Comparison of ENCODE assay signal across 22 cellular contexts in the genomic region with DNA sequence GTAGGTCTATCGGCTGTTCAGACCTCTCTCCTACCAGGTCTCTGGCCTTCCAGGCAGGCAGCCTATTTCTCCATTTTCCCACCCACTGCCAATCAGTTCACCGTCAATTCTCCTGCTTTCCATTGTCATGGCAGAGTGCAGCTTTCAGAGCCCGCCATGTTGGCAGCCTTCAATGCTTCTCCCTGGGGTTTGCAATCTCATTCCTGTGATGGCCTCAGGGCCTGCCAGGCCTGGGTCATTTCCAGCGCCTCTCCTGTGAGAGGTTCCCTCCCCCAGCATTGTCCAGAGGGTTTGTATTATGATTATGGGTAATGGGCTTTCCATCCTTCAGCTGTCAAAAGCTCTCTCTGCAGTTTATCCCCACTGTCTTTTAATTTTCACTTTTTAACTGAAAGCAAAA.
A peak's percentile ranks its signal among the peaks of the same experiment; 100 is the strongest.
DNase-seq lines count a peak whose midpoint lies in the region; TF ChIP-seq lines count a peak whose summit lies in the region.
"Had no signal": no experiment of that assay in that cellular context is flagged by ENCODE, and none has a peak within 500 bp of the region (broad histone marks: within the 10 kb centered on the region; RNA-seq: fewer than 3 reads in every experiment).

No MANE protein-coding gene starts in this region.

- peaks cover 10% of the 10 kb centered on the region for H3K4me1 Mint-ChIP-seq in brain
- H3K4me1 Mint-ChIP-seq: B cell had no signal

- no peak for TF ChIP-seq CTCF in brain (conservative IDR thresholded peaks at IDR 0.05)

- no peaks in the 10 kb centered on the region for H3K4me1 ChIP-seq in neuronal stem cell (ENCODE audit: control insufficient read depth in 2 of 2, insufficient read depth in 1 of 2, low read depth in 1 of 2, low read length in 2 of 2)
- H3K4me1 ChIP-seq: A549 had no signal

- H3K9ac ChIP-seq in neuronal stem cell (ENCODE audit: low read depth, low read length, poor library complexity): no peak overlapping the region
- H3K9ac ChIP-seq: GM23248, KMS-11 had no signal

- H3K27me3 ChIP-seq in neuronal stem cell (ENCODE audit: control insufficient read depth in 3 of 3, insufficient read depth in 3 of 3, low read depth in 1 of 3, low read length in 3 of 3): no peaks in the 10 kb centered on the region

- H3K14ac ChIP-seq in neuronal stem cell (ENCODE audit: low read length): no peak overlapping the region

- no peak overlapping the region for H2AK5ac ChIP-seq in neuronal stem cell (ENCODE audit: low read depth, low read length)

- H3K9me3 ChIP-seq in neuronal stem cell (replicated peaks in 1 of 2; ENCODE audit: control insufficient read depth in 2 of 2, insufficient read depth in 1 of 2, low read depth in 1 of 2, low read length in 2 of 2): peaks cover 0 to 7% of the 10 kb centered on the region in 2 donors
- H3K9me3 ChIP-seq: A549 had no signal

- H3K4ac ChIP-seq in neuronal stem cell (ENCODE audit: low read length): no peak overlapping the region

- H4K91ac ChIP-seq in neuronal stem cell (ENCODE audit: low read depth, low read length, poor library complexity): no peak overlapping the region

- no peak overlapping the region for H3K4me2 ChIP-seq in neuronal stem cell (ENCODE audit: insufficient read depth, low read length, poor library complexity, severe bottlenecking)
- H3K4me2 ChIP-seq: A549, KMS-11 had no signal

- peaks cover 0 to 9% (median 0%) of the 10 kb centered on the region in 5 experiments for H3K9me3 Mint-ChIP-seq in brain

- no peak overlapping the region for H4K8ac ChIP-seq in neuronal stem cell (ENCODE audit: low read depth, low read length)

- H3K27ac ChIP-seq in neuronal stem cell (replicated peaks; ENCODE audit: low read length): no peak overlapping the region
- H3K27ac ChIP-seq: A549, GM23248, KMS-11 had no signal

- H2AFZ ChIP-seq in neuronal stem cell (ENCODE audit: low read length): peak overlapping the region; percentile 79
- H2AFZ ChIP-seq: GM23248 had no signal

- H3K23ac ChIP-seq in neuronal stem cell (ENCODE audit: low read depth, low read length, poor library complexity): no peak overlapping the region

- peak overlapping the region in 1 of 5 experiments; percentile 63 for H3K4me3 Mint-ChIP-seq in brain
- H3K4me3 Mint-ChIP-seq: B cell; CD4-positive, alpha-beta T cell had no signal

- no CpG with 5 or more reads among the region's 4 CpGs for WGBS in neuronal stem cell (ENCODE audit: extremely low coverage in 2 of 2, insufficient read length in 2 of 2, insufficient replicate concordance in 1 of 2), 2 donors

- no peaks in the 10 kb centered on the region for H3K79me1 ChIP-seq in neuronal stem cell (ENCODE audit: low read depth, low read length)

- DNase-seq in ELF-1 (ENCODE audit: low read depth, low spot score) (peak; percentile 34), NCI-H2081 treated with DMSO at 0.1 percent for 48 hours (lab: John Stamatoyannopoulos, UW) (peak; percentile 28), neuronal stem cell (ENCODE audit: low spot score) (no peak), DMS79 (lab: John Stamatoyannopoulos, UW) (no peak), NOMO-1 treated with dmso at 0.1 percent for 144 hours (lab: John Stamatoyannopoulos, UW; ENCODE audit: unreplicated experiment) (no peak), MV-4-11 (lab: John Stamatoyannopoulos, UW) (no peak)
- DNase-seq: CD4-positive, alpha-beta T cell; COR-L47; GM23248; IMR-90; NCI-H1105; NCI-H1694; NCI-H2107; NCI-H524 treated with DMSO at 0.1 percent for 48 hours; PC-3; Right ventricle myocardium superior; T-helper 2 cell had no signal

- no peaks in the 10 kb centered on the region for H3K36me3 ChIP-seq in neuronal stem cell (replicated peaks in 1 of 2; ENCODE audit: control insufficient read depth in 2 of 2, insufficient read depth in 2 of 2, low read length in 2 of 2)

- H3K4me3 ChIP-seq in neuronal stem cell (ENCODE audit: low read length in 2 of 2): no peak overlapping the region
- H3K4me3 ChIP-seq: A549, GM12878, GM23248 had no signal

- H3K36me3 Mint-ChIP-seq in brain: no peaks in the 10 kb centered on the region

- H2BK15ac ChIP-seq in neuronal stem cell (ENCODE audit: low read length): no peak overlapping the region

- peaks cover 2% of the 10 kb centered on the region for H3K27me3 Mint-ChIP-seq in brain
- H3K27me3 Mint-ChIP-seq: B cell; CD4-positive, alpha-beta T cell had no signal

- H2BK5ac ChIP-seq in neuronal stem cell (ENCODE audit: low read length): no peak overlapping the region

- peak overlapping the region; percentile 34 to 90 (median 77) for H3K27ac Mint-ChIP-seq in brain
- H3K27ac Mint-ChIP-seq: B cell; CD4-positive, alpha-beta T cell had no signal

- no peak overlapping the region for H2BK12ac ChIP-seq in neuronal stem cell (ENCODE audit: low read length)

- no peak overlapping the region for H2BK120ac ChIP-seq in neuronal stem cell (ENCODE audit: low read depth, low read length)

- H3K18ac ChIP-seq in neuronal stem cell (ENCODE audit: low read length): no peak overlapping the region

Comparison
In these comparisons a context has a peak if more than half of its experiments do, and no peak if none do; other contexts are left out.
1. DNase-seq: peak in ELF-1 (single experiment) and NCI-H2081 treated with DMSO at 0.1 percent for 48 hours (single experiment); none in neuronal stem cell (single experiment), DMS79 (single experiment), NOMO-1 treated with dmso at 0.1 percent for 144 hours (single experiment) and MV-4-11 (single experiment).